In the genomic region with DNA sequence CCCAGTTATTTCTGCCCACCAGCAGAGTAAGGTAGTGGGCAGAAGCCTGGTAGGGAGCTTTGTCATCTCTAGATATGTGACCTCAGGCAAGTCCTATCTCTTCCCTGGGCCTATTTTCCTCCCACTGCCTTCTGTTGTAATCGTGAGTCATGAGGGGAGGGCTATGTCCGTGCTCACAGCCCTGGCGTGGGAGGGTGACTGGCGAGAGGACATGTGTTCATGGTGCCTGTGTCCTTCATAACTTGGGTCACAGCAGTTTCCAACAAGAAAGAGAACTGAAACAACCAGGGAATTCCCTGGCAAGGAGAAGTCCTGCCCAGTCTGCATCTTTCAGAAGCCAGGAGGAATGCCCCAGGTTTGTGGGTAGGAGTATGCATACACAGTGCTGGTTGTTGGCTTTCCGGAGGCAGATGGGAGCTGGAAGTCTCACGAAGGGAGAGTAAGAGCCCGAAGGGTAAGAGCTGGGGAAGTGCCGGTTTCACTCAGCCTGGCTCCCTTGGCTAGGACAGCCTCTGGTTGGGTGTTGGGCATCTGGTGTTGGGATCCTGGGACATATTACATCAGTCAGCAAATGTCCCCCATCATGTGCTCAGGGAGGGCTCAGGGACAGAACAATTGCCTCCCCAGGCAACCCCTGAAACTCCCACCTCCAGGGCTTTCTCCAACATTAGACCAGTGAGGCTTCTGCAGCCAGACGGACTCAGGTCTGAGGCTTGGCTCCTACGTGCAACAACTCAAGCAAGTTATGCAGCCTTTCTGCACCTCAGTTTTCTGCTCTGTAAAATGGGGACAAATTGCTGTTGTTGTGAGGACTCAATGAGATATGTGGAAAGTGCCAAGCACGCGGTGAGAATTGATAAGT, we compare ENCODE assay signal across 1 cellular context.
A peak's percentile ranks its signal among the peaks of the same experiment; 100 is the strongest.
TF ChIP-seq lines count a peak whose summit lies in the region.

No MANE protein-coding gene starts in this region.

TF ChIP-seq in K562, 482 proteins besides CTCF, POLR2A, EP300 and RAD21 (continued from another document and continues in another):
- TF ChIP-seq, protein P1, sequence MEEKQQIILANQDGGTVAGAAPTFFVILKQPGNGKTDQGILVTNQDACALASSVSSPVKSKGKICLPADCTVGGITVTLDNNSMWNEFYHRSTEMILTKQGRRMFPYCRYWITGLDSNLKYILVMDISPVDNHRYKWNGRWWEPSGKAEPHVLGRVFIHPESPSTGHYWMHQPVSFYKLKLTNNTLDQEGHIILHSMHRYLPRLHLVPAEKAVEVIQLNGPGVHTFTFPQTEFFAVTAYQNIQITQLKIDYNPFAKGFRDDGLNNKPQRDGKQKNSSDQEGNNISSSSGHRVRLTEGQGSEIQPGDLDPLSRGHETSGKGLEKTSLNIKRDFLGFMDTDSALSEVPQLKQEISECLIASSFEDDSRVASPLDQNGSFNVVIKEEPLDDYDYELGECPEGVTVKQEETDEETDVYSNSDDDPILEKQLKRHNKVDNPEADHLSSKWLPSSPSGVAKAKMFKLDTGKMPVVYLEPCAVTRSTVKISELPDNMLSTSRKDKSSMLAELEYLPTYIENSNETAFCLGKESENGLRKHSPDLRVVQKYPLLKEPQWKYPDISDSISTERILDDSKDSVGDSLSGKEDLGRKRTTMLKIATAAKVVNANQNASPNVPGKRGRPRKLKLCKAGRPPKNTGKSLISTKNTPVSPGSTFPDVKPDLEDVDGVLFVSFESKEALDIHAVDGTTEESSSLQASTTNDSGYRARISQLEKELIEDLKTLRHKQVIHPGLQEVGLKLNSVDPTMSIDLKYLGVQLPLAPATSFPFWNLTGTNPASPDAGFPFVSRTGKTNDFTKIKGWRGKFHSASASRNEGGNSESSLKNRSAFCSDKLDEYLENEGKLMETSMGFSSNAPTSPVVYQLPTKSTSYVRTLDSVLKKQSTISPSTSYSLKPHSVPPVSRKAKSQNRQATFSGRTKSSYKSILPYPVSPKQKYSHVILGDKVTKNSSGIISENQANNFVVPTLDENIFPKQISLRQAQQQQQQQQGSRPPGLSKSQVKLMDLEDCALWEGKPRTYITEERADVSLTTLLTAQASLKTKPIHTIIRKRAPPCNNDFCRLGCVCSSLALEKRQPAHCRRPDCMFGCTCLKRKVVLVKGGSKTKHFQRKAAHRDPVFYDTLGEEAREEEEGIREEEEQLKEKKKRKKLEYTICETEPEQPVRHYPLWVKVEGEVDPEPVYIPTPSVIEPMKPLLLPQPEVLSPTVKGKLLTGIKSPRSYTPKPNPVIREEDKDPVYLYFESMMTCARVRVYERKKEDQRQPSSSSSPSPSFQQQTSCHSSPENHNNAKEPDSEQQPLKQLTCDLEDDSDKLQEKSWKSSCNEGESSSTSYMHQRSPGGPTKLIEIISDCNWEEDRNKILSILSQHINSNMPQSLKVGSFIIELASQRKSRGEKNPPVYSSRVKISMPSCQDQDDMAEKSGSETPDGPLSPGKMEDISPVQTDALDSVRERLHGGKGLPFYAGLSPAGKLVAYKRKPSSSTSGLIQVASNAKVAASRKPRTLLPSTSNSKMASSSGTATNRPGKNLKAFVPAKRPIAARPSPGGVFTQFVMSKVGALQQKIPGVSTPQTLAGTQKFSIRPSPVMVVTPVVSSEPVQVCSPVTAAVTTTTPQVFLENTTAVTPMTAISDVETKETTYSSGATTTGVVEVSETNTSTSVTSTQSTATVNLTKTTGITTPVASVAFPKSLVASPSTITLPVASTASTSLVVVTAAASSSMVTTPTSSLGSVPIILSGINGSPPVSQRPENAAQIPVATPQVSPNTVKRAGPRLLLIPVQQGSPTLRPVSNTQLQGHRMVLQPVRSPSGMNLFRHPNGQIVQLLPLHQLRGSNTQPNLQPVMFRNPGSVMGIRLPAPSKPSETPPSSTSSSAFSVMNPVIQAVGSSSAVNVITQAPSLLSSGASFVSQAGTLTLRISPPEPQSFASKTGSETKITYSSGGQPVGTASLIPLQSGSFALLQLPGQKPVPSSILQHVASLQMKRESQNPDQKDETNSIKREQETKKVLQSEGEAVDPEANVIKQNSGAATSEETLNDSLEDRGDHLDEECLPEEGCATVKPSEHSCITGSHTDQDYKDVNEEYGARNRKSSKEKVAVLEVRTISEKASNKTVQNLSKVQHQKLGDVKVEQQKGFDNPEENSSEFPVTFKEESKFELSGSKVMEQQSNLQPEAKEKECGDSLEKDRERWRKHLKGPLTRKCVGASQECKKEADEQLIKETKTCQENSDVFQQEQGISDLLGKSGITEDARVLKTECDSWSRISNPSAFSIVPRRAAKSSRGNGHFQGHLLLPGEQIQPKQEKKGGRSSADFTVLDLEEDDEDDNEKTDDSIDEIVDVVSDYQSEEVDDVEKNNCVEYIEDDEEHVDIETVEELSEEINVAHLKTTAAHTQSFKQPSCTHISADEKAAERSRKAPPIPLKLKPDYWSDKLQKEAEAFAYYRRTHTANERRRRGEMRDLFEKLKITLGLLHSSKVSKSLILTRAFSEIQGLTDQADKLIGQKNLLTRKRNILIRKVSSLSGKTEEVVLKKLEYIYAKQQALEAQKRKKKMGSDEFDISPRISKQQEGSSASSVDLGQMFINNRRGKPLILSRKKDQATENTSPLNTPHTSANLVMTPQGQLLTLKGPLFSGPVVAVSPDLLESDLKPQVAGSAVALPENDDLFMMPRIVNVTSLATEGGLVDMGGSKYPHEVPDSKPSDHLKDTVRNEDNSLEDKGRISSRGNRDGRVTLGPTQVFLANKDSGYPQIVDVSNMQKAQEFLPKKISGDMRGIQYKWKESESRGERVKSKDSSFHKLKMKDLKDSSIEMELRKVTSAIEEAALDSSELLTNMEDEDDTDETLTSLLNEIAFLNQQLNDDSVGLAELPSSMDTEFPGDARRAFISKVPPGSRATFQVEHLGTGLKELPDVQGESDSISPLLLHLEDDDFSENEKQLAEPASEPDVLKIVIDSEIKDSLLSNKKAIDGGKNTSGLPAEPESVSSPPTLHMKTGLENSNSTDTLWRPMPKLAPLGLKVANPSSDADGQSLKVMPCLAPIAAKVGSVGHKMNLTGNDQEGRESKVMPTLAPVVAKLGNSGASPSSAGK (IDR thresholded peaks at IDR 0.05): peak; percentile 79
- TF ChIP-seq, protein P2, sequence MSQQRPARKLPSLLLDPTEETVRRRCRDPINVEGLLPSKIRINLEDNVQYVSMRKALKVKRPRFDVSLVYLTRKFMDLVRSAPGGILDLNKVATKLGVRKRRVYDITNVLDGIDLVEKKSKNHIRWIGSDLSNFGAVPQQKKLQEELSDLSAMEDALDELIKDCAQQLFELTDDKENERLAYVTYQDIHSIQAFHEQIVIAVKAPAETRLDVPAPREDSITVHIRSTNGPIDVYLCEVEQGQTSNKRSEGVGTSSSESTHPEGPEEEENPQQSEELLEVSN (IDR thresholded peaks at IDR 0.05; ENCODE audit: borderline replicate concordance in 1 of 2, extremely low read depth in 1 of 2, insufficient read depth in 1 of 2, insufficient read length in 1 of 2, low read depth in 1 of 2, low read length in 1 of 2, poor library complexity in 1 of 2, severe bottlenecking in 1 of 2): peak in 1 of 2 experiments; percentile 65
- no peak for TF ChIP-seq PHB2 (IDR thresholded peaks at IDR 0.05; ENCODE audit: low read depth)
- peak; percentile 36; the same call in 1 of the 2 replicates for TF ChIP-seq MTA2 (IDR thresholded peaks at IDR 0.05; ENCODE audit: low read depth)
- TF ChIP-seq NFE2 (IDR thresholded peaks at IDR 0.05; ENCODE audit: low read depth): peak; percentile 55; the same call in 1 of the 2 replicates
- peak; percentile 63; the same call in 1 of the 2 replicates for TF ChIP-seq ZKSCAN8 (CRISPR knock-in tag; IDR thresholded peaks at IDR 0.05)
- peak; percentile 99 for TF ChIP-seq BCOR (IDR thresholded peaks at IDR 0.05)
- TF ChIP-seq SRSF9 (IDR thresholded peaks at IDR 0.05; ENCODE audit: borderline replicate concordance, low read depth, low read length): no peak
- TF ChIP-seq, protein P3, sequence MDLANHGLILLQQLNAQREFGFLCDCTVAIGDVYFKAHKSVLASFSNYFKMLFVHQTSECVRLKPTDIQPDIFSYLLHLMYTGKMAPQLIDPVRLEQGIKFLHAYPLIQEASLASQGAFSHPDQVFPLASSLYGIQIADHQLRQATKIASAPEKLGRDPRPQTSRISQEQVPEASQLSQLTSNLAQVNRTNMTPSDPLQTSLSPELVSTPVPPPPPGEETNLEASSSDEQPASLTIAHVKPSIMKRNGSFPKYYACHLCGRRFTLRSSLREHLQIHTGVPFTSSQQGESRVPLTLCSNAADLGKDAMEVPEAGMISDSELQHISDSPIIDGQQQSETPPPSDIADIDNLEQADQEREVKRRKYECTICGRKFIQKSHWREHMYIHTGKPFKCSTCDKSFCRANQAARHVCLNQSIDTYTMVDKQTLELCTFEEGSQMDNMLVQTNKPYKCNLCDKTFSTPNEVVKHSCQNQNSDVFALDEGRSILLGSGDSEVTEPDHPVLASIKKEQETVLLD (IDR thresholded peaks at IDR 0.05): peak; percentile 46; the same call in 1 of the 2 replicates
- peak; percentile 54 for TF ChIP-seq ZNF134 (CRISPR knock-in tag; conservative IDR thresholded peaks at IDR 0.05)
- TF ChIP-seq CTBP1 (IDR thresholded peaks at IDR 0.05; ENCODE audit: borderline replicate concordance): peak; percentile 51
- TF ChIP-seq, protein P4, sequence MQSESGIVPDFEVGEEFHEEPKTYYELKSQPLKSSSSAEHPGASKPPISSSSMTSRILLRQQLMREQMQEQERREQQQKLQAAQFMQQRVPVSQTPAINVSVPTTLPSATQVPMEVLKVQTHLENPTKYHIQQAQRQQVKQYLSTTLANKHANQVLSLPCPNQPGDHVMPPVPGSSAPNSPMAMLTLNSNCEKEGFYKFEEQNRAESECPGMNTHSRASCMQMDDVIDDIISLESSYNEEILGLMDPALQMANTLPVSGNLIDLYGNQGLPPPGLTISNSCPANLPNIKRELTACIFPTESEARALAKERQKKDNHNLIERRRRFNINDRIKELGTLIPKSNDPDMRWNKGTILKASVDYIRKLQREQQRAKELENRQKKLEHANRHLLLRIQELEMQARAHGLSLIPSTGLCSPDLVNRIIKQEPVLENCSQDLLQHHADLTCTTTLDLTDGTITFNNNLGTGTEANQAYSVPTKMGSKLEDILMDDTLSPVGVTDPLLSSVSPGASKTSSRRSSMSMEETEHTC (IDR thresholded peaks at IDR 0.05): 0 out of 2 replicates have a peak, but pooled peaks have one; percentile 36
- no peak for TF ChIP-seq KAT7 (CRISPR knock-in tag; IDR thresholded peaks at IDR 0.05; ENCODE audit: borderline replicate concordance)
- no peak for TF ChIP-seq ZNF57 (CRISPR knock-in tag; IDR thresholded peaks at IDR 0.05)
- peak; percentile 88 for TF ChIP-seq NEUROD1 (IDR thresholded peaks at IDR 0.05; ENCODE audit: borderline replicate concordance, low read depth, low read length, partially characterized antibody)
- no peak for TF ChIP-seq ZNF324 (CRISPR knock-in tag; IDR thresholded peaks at IDR 0.05)
- TF ChIP-seq, protein P5, sequence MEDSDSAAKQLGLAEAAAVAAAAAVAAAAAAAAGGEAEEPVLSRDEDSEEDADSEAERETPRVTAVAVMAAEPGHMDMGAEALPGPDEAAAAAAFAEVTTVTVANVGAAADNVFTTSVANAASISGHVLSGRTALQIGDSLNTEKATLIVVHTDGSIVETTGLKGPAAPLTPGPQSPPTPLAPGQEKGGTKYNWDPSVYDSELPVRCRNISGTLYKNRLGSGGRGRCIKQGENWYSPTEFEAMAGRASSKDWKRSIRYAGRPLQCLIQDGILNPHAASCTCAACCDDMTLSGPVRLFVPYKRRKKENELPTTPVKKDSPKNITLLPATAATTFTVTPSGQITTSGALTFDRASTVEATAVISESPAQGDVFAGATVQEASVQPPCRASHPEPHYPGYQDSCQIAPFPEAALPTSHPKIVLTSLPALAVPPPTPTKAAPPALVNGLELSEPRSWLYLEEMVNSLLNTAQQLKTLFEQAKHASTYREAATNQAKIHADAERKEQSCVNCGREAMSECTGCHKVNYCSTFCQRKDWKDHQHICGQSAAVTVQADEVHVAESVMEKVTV (CRISPR knock-in tag; IDR thresholded peaks at IDR 0.05): no peak
- TF ChIP-seq POLR3A (IDR thresholded peaks at IDR 0.05; ENCODE audit: borderline replicate concordance, extremely low read depth, insufficient read depth, insufficient read length): no peak
- TF ChIP-seq EP400 (IDR thresholded peaks at IDR 0.05): peak; percentile 90
- TF ChIP-seq TCF7L2 (IDR thresholded peaks at IDR 0.05; ENCODE audit: low read depth, low read length): no peak
- peak; percentile 99 for TF ChIP-seq RBM25 (IDR thresholded peaks at IDR 0.05; ENCODE audit: low read depth, low read length, severe bottlenecking)
- TF ChIP-seq, protein P6, sequence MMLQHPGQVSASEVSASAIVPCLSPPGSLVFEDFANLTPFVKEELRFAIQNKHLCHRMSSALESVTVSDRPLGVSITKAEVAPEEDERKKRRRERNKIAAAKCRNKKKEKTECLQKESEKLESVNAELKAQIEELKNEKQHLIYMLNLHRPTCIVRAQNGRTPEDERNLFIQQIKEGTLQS (IDR thresholded peaks at IDR 0.05): peak; percentile 92
- TF ChIP-seq, protein P6 (CRISPR knock-in tag; conservative IDR thresholded peaks at IDR 0.05): 0 out of 2 replicates have a peak, but pooled peaks have one; percentile 66
- TF ChIP-seq POLR2AphosphoS5 (IDR thresholded peaks at IDR 0.05; ENCODE audit: control insufficient read depth, insufficient read depth, low read depth, low read length): peak; percentile 66; the same call in 1 of the 2 replicates
- TF ChIP-seq PURB (CRISPR knock-in tag; IDR thresholded peaks at IDR 0.05; ENCODE audit: low read depth): no peak
- TF ChIP-seq, protein P7, sequence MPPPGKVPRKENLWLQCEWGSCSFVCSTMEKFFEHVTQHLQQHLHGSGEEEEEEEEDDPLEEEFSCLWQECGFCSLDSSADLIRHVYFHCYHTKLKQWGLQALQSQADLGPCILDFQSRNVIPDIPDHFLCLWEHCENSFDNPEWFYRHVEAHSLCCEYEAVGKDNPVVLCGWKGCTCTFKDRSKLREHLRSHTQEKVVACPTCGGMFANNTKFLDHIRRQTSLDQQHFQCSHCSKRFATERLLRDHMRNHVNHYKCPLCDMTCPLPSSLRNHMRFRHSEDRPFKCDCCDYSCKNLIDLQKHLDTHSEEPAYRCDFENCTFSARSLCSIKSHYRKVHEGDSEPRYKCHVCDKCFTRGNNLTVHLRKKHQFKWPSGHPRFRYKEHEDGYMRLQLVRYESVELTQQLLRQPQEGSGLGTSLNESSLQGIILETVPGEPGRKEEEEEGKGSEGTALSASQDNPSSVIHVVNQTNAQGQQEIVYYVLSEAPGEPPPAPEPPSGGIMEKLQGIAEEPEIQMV (tag; conservative IDR thresholded peaks at IDR 0.05; ENCODE audit: low read depth): no peak
- peak; percentile 63; the same call in 1 of the 2 replicates for TF ChIP-seq LEF1 (IDR thresholded peaks at IDR 0.05)
- TF ChIP-seq, protein P8, sequence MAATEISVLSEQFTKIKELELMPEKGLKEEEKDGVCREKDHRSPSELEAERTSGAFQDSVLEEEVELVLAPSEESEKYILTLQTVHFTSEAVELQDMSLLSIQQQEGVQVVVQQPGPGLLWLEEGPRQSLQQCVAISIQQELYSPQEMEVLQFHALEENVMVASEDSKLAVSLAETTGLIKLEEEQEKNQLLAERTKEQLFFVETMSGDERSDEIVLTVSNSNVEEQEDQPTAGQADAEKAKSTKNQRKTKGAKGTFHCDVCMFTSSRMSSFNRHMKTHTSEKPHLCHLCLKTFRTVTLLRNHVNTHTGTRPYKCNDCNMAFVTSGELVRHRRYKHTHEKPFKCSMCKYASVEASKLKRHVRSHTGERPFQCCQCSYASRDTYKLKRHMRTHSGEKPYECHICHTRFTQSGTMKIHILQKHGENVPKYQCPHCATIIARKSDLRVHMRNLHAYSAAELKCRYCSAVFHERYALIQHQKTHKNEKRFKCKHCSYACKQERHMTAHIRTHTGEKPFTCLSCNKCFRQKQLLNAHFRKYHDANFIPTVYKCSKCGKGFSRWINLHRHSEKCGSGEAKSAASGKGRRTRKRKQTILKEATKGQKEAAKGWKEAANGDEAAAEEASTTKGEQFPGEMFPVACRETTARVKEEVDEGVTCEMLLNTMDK (IDR thresholded peaks at IDR 0.05; ENCODE audit: borderline replicate concordance, insufficient read depth, low read depth, low read length, poor library complexity, severe bottlenecking): no peak
- peak; percentile 38; the same call in 1 of the 2 replicates for TF ChIP-seq SP1 (CRISPR knock-in tag; IDR thresholded peaks at IDR 0.05)
- TF ChIP-seq CHD1 (IDR thresholded peaks at IDR 0.05; ENCODE audit: low read length): peak; percentile 44
